Comparison of ENCODE assay signal across 1 cellular context in genomic region chr15:65579762-65580161, GRCh38.
TF ChIP-seq lines count a peak whose summit lies in the region.

No MANE protein-coding gene starts in this region.

TF ChIP-seq in GM23338, 12 proteins besides CTCF, POLR2A, EP300 and RAD21:
- TF ChIP-seq EZH2phosphoT487 (IDR thresholded peaks at IDR 0.05; ENCODE audit: unreplicated experiment): no peak
- no peak for TF ChIP-seq ZNF114 (CRISPR knock-in tag; IDR thresholded peaks at IDR 0.05)
- no peak for TF ChIP-seq POLR2AphosphoS5 (IDR thresholded peaks at IDR 0.05; ENCODE audit: low read depth)
- TF ChIP-seq STAT1 (IDR thresholded peaks at IDR 0.05; ENCODE audit: unreplicated experiment): no peak
- TF ChIP-seq, protein P1, sequence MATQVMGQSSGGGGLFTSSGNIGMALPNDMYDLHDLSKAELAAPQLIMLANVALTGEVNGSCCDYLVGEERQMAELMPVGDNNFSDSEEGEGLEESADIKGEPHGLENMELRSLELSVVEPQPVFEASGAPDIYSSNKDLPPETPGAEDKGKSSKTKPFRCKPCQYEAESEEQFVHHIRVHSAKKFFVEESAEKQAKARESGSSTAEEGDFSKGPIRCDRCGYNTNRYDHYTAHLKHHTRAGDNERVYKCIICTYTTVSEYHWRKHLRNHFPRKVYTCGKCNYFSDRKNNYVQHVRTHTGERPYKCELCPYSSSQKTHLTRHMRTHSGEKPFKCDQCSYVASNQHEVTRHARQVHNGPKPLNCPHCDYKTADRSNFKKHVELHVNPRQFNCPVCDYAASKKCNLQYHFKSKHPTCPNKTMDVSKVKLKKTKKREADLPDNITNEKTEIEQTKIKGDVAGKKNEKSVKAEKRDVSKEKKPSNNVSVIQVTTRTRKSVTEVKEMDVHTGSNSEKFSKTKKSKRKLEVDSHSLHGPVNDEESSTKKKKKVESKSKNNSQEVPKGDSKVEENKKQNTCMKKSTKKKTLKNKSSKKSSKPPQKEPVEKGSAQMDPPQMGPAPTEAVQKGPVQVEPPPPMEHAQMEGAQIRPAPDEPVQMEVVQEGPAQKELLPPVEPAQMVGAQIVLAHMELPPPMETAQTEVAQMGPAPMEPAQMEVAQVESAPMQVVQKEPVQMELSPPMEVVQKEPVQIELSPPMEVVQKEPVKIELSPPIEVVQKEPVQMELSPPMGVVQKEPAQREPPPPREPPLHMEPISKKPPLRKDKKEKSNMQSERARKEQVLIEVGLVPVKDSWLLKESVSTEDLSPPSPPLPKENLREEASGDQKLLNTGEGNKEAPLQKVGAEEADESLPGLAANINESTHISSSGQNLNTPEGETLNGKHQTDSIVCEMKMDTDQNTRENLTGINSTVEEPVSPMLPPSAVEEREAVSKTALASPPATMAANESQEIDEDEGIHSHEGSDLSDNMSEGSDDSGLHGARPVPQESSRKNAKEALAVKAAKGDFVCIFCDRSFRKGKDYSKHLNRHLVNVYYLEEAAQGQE (IDR thresholded peaks at IDR 0.05; ENCODE audit: unreplicated experiment): no peak
- TF ChIP-seq JUNB (IDR thresholded peaks at IDR 0.05; ENCODE audit: unreplicated experiment): no peak
- TF ChIP-seq CREB1 (CRISPR knock-in tag; IDR thresholded peaks at IDR 0.05; ENCODE audit: low read depth): no peak
- no peak for TF ChIP-seq ZNF331 (CRISPR knock-in tag; IDR thresholded peaks at IDR 0.05; ENCODE audit: low read depth)
- TF ChIP-seq, protein P2, sequence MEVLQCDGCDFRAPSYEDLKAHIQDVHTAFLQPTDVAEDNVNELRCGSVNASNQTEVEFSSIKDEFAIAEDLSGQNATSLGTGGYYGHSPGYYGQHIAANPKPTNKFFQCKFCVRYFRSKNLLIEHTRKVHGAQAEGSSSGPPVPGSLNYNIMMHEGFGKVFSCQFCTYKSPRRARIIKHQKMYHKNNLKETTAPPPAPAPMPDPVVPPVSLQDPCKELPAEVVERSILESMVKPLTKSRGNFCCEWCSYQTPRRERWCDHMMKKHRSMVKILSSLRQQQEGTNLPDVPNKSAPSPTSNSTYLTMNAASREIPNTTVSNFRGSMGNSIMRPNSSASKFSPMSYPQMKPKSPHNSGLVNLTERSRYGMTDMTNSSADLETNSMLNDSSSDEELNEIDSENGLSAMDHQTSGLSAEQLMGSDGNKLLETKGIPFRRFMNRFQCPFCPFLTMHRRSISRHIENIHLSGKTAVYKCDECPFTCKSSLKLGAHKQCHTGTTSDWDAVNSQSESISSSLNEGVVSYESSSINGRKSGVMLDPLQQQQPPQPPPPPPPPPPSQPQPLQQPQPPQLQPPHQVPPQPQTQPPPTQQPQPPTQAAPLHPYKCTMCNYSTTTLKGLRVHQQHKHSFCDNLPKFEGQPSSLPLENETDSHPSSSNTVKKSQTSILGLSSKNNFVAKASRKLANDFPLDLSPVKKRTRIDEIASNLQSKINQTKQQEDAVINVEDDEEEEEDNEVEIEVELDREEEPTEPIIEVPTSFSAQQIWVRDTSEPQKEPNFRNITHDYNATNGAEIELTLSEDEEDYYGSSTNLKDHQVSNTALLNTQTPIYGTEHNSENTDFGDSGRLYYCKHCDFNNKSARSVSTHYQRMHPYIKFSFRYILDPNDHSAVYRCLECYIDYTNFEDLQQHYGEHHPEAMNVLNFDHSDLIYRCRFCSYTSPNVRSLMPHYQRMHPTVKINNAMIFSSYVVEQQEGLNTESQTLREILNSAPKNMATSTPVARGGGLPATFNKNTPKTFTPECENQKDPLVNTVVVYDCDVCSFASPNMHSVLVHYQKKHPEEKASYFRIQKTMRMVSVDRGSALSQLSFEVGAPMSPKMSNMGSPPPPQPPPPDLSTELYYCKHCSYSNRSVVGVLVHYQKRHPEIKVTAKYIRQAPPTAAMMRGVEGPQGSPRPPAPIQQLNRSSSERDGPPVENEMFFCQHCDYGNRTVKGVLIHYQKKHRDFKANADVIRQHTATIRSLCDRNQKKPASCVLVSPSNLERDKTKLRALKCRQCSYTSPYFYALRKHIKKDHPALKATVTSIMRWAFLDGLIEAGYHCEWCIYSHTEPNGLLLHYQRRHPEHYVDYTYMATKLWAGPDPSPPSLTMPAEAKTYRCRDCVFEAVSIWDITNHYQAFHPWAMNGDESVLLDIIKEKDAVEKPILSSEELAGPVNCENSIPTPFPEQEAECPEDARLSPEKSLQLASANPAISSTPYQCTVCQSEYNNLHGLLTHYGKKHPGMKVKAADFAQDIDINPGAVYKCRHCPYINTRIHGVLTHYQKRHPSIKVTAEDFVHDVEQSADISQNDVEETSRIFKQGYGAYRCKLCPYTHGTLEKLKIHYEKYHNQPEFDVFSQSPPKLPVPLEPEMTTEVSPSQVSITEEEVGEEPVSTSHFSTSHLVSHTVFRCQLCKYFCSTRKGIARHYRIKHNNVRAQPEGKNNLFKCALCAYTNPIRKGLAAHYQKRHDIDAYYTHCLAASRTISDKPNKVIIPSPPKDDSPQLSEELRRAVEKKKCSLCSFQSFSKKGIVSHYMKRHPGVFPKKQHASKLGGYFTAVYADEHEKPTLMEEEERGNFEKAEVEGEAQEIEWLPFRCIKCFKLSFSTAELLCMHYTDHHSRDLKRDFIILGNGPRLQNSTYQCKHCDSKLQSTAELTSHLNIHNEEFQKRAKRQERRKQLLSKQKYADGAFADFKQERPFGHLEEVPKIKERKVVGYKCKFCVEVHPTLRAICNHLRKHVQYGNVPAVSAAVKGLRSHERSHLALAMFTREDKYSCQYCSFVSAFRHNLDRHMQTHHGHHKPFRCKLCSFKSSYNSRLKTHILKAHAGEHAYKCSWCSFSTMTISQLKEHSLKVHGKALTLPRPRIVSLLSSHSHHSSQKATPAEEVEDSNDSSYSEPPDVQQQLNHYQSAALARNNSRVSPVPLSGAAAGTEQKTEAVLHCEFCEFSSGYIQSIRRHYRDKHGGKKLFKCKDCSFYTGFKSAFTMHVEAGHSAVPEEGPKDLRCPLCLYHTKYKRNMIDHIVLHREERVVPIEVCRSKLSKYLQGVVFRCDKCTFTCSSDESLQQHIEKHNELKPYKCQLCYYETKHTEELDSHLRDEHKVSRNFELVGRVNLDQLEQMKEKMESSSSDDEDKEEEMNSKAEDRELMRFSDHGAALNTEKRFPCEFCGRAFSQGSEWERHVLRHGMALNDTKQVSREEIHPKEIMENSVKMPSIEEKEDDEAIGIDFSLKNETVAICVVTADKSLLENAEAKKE (CRISPR knock-in tag; IDR thresholded peaks at IDR 0.05): no peak
- no peak for TF ChIP-seq EZH2 (IDR thresholded peaks at IDR 0.05; ENCODE audit: low read depth, unreplicated experiment)
- no peak for TF ChIP-seq NANOG (IDR thresholded peaks at IDR 0.05; ENCODE audit: borderline replicate concordance)
- TF ChIP-seq, protein P3, sequence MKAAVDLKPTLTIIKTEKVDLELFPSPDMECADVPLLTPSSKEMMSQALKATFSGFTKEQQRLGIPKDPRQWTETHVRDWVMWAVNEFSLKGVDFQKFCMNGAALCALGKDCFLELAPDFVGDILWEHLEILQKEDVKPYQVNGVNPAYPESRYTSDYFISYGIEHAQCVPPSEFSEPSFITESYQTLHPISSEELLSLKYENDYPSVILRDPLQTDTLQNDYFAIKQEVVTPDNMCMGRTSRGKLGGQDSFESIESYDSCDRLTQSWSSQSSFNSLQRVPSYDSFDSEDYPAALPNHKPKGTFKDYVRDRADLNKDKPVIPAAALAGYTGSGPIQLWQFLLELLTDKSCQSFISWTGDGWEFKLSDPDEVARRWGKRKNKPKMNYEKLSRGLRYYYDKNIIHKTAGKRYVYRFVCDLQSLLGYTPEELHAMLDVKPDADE (IDR thresholded peaks at IDR 0.05): no peak
